ENCODE assay signal across 20 cellular contexts in the genomic region with DNA sequence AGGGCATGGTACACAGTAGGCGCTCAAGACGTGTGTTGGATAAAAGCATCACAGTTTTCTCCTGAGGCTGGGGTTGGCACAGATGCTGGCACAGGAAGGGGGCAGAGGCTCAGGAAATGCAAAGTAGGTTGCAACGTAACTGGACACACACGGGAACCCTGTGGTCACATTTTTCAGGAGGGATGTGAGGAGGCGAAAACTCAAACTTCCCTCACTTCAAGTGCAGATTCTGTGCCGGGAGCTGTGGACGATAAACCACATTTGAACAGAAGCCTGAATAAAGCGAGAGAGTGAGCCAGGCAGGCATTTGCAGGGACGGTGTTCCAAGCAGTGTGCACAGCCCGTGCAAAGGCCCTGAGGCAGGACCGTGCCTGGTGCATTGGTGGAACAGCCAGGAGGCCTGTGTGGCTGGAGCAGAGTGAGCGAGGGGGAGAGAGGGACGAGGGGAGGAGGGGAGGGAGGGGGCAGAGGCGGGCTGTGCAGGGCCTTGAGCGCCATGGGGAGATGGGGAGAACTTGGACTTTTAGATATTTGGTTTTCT. TPM values are rescaled to one million over a fixed set of nuclear protein-coding genes. Genes with fewer than 3 reads are reported as not detected.
DNase-seq lines count a peak whose midpoint lies in the region; ATAC-seq, FAIRE-seq and TF ChIP-seq lines count a peak whose summit lies in the region.
"Had no signal": no experiment of that assay in that cellular context is flagged by ENCODE, and none has a peak within 500 bp of the region (broad histone marks: within the 10 kb centered on the region; RNA-seq: fewer than 3 reads in every experiment).

No MANE protein-coding gene starts in this region.

- TF ChIP-seq POLR2A in K562 (conservative IDR thresholded peaks at IDR 0.05) (no peak), right lobe of liver (IDR thresholded peaks at IDR 0.05) (peak; percentile 35), stomach (IDR thresholded peaks at IDR 0.05) (no peak)

- TF ChIP-seq EP300 in K562 (IDR thresholded peaks at IDR 0.05; ENCODE audit: low read length) (no peak), stomach (IDR thresholded peaks at IDR 0.05) (no peak)

- H3K4me1 ChIP-seq in K562 (replicated peaks in 1 of 2; ENCODE audit: control insufficient read depth in 2 of 2, insufficient read depth in 2 of 2, low read length in 2 of 2) (peaks cover 0 to 26% of the 10 kb centered on the region in 2 experiments; a peak in 2 of 5 replicates), right lobe of liver (peaks cover 0 to 86% (median 25%) of the 10 kb centered on the region in 4 donors), stomach (peaks cover 70 to 96% (median 86%) of the 10 kb centered on the region in 4 donors), A673 (ENCODE audit: insufficient read depth, low read length, poor library complexity, severe bottlenecking) (peaks cover 22% of the 10 kb centered on the region)

- H3K4me3 ChIP-seq in K562 (no peak overlapping the region), right lobe of liver (no peak overlapping the region), stomach (no peak overlapping the region), A673 (ENCODE audit: low read depth, low read length, poor library complexity, severe bottlenecking) (no peak overlapping the region)
- H3K4me3 ChIP-seq: ovary, smooth muscle cell had no signal

- POLR2A ChIA-PET in K562 (lab: Yijun Ruan, JAX) (interaction anchor here (1.0 kb wide), 1 partner anchor 15 kb away, joined by 4 read pairs; no protein-coding TSS in a partner anchor), A673 (lab: Charles Lee; ENCODE audit: low non-redundant PET) (no interaction called here)

- peak overlapping the region in 5 of 7 donors; percentile 17 to 57 (median 26) for H3K27ac Mint-ChIP-seq in CD14-positive monocyte
- H3K27ac Mint-ChIP-seq: activated naive CD4-positive, alpha-beta T cell treated with anti-CD3 and anti-CD28 coated beads for 36 hours had no signal

- H3K4me1 Mint-ChIP-seq in CD14-positive monocyte = peaks cover 8% of the 10 kb centered on the region

- FAIRE-seq in K562 (lab: Jason Lieb, UNC) = no peak
- FAIRE-seq: astrocyte, islet of Langerhans, RCC 7860 had no signal

- CTCF ChIA-PET in K562 (lab: Yijun Ruan, JAX; ENCODE audit: low intra/inter-chr PET ratio) = no interaction called here
- CTCF ChIA-PET in A673 (lab: Charles Lee) = interaction anchor here (0.7 kb wide), 1 partner anchor 281 kb away, joined by 4 read pairs; no protein-coding TSS in a partner anchor

- no peaks in the 10 kb centered on the region for H3K9me1 ChIP-seq in K562 (ENCODE audit: control insufficient read depth, insufficient read depth, low read length)

- peaks cover 34% of the 10 kb centered on the region for H4K20me1 ChIP-seq in K562 (replicated peaks; ENCODE audit: control insufficient read depth, insufficient read depth, low read length)

- TF ChIP-seq CTCF in CD14-positive monocyte (IDR thresholded peaks at IDR 0.05) = no peak
- no peak for TF ChIP-seq CTCF in K562 (IDR thresholded peaks at IDR 0.05 in 2 of 3, conservative IDR thresholded peaks at IDR 0.05 in 1 of 3; ENCODE audit: insufficient read depth in 2 of 3, low read depth in 1 of 3, low read length in 3 of 3)
- TF ChIP-seq CTCF in right lobe of liver (IDR thresholded peaks at IDR 0.05) = no peak
- no peak for TF ChIP-seq CTCF in stomach (IDR thresholded peaks at IDR 0.05)
- TF ChIP-seq CTCF in A673 (conservative IDR thresholded peaks at IDR 0.05; ENCODE audit: low read depth, low read length) = no peak

- no peak overlapping the region for H3K4me3 Mint-ChIP-seq in CD14-positive monocyte
- H3K4me3 Mint-ChIP-seq: activated naive CD4-positive, alpha-beta T cell treated with anti-CD3 and anti-CD28 coated beads for 36 hours had no signal

- H3K27ac ChIP-seq in K562 (ENCODE audit: extremely low read depth, low read depth, low read length) (no peak overlapping the region), right lobe of liver (peak overlapping the region in 2 of 3 donors; percentile 99 to 100), stomach (peak overlapping the region; percentile 16 to 100 (median 98)), A673 (ENCODE audit: low read depth, low read length, poor library complexity, severe bottlenecking) (no peak overlapping the region)

- in situ Hi-C loops in K562 (cut with MboI) = no loop called here

- H3K27me3 Mint-ChIP-seq in CD14-positive monocyte (ENCODE audit: low read depth in 3 of 3) = no peaks in the 10 kb centered on the region

- no peak for TF ChIP-seq RAD21 in K562 (CRISPR knock-in tag; conservative IDR thresholded peaks at IDR 0.05 in 1 of 2, IDR thresholded peaks at IDR 0.05 in 1 of 2)

- no peak overlapping the region for H2AFZ ChIP-seq in K562 (ENCODE audit: low read depth, low read length)

- ATAC-seq in K562 (no peak), right lobe of liver (no peak), HG03469 (IDR thresholded peaks at IDR 0.05; ENCODE audit: unreplicated experiment) (no peak)
- ATAC-seq: esophagus mucosa, HCT116 had no signal

- BruUV-seq in K562 (replicated peaks; lab: Mats Ljungman, UMichigan) (no TSS peak), A673 (replicated peaks; lab: Mats Ljungman, UMichigan) (no TSS peak)

- peaks cover 83% of the 10 kb centered on the region for H3K79me2 ChIP-seq in K562 (ENCODE audit: control insufficient read depth, insufficient read depth, low read length)

- DNase-seq in CD14-positive monocyte (ENCODE audit: low spot score) (no peak), K562 (ENCODE audit: extremely low read depth in 1 of 4, low spot score in 3 of 4) (no peak), right lobe of liver (no peak), stomach (no peak), A172 (ENCODE audit: low spot score) (no peak), A673 (ENCODE audit: low spot score) (no peak)
- DNase-seq in activated T-cell treated with anti-CD3 and anti-CD28 coated beads, Interleukin-2, amount 50 U/mL, for 48 hours = no peak
- DNase-seq: activated naive CD4-positive, alpha-beta T cell treated with anti-CD3 and anti-CD28 coated beads for 36 hours; activated T-cell treated with anti-CD3 and anti-CD28 coated beads for 4 hours; Karpas-422; NCI-H1105 treated with DMSO at 0.1 percent for 48 hours; NCI-H2171 had no signal

- WGBS in K562 (ENCODE audit: insufficient coverage, low coverage, missing lambda C conversion rate) = 88% methylated on average over 11 of the region's 15 CpGs
- WGBS in right lobe of liver (ENCODE audit: insufficient coverage, low coverage, low lambda C conversion rate, missing lambda C conversion rate) = 50% methylated on average over 15 of the region's 15 CpGs
- WGBS in stomach, 5 donors = 72 to 77% (median 75%) methylated on average over 15 of the region's 15 CpGs

- peaks cover 70% of the 10 kb centered on the region; the same call in 2 of the 3 replicates for H3K36me3 ChIP-seq in K562 (ENCODE audit: control insufficient read depth, insufficient read depth, low read length)
- peaks cover 0 to 3% (median 0%) of the 10 kb centered on the region in 4 donors for H3K36me3 ChIP-seq in right lobe of liver
- H3K36me3 ChIP-seq in stomach = peaks cover 0 to 17% (median 14%) of the 10 kb centered on the region in 4 donors
- H3K36me3 ChIP-seq in A673 (ENCODE audit: insufficient read depth, low read length, poor library complexity, severe bottlenecking) = peaks cover 8% of the 10 kb centered on the region
- H3K36me3 ChIP-seq: ovary had no signal

- H3K27me3 ChIP-seq in K562 (ENCODE audit: control insufficient read depth in 2 of 2, insufficient read depth in 2 of 2, low read length in 2 of 2) = no peaks in the 10 kb centered on the region
- H3K27me3 ChIP-seq in right lobe of liver = no peaks in the 10 kb centered on the region
- H3K27me3 ChIP-seq in stomach = no peaks in the 10 kb centered on the region
- H3K27me3 ChIP-seq in A673 (replicated peaks; ENCODE audit: insufficient read depth, low read depth, low read length, poor library complexity) = no peaks in the 10 kb centered on the region
- H3K27me3 ChIP-seq: ovary had no signal

- H3K9ac ChIP-seq in K562 (ENCODE audit: insufficient read depth in 1 of 2, low read depth in 2 of 2, low read length in 2 of 2) = no peak overlapping the region

- H3K9me3 ChIP-seq in K562 (replicated peaks; ENCODE audit: control insufficient read depth, insufficient read depth, low read depth, low read length) (no peaks in the 10 kb centered on the region), right lobe of liver (no peaks in the 10 kb centered on the region), stomach (no peaks in the 10 kb centered on the region), A673 (ENCODE audit: low read depth, low read length, poor library complexity, severe bottlenecking) (no peaks in the 10 kb centered on the region)
- H3K9me3 ChIP-seq: ovary had no signal

- H3K36me3 Mint-ChIP-seq in CD14-positive monocyte = peaks cover 26 to 51% of the 10 kb centered on the region in 2 donors

- no peak overlapping the region for H3K4me2 ChIP-seq in K562 (ENCODE audit: insufficient read depth, low read length)
- H3K4me2 ChIP-seq: smooth muscle cell had no signal

- peaks cover 0 to 8% (median 5%) of the 10 kb centered on the region in 7 donors for H3K9me3 Mint-ChIP-seq in CD14-positive monocyte
- H3K9me3 Mint-ChIP-seq: activated naive CD4-positive, alpha-beta T cell treated with anti-CD3 and anti-CD28 coated beads for 36 hours had no signal

- intact Hi-C loops in CD14-positive monocyte (cut with micrococcal nuclease) = no loop called here
- intact Hi-C loops in K562 (cut with micrococcal nuclease) = no loop called here
- intact Hi-C loops in right lobe of liver (cut with DNase I) = no loop called here
- intact Hi-C loops in stomach (cut with DNase I; ENCODE audit: low total_unique reads) = no loop called here
- intact Hi-C loops in A673 (cut with micrococcal nuclease; ENCODE audit: unreplicated experiment) = no loop called here

RNA-seq across cellular contexts. Expression of gene NFIC, which starts 40.3 kb away (rescaled TPM):
- 10 to 100 TPM in 1 of 2 donors, 1 to 10 TPM in 1; 7.0 to 11.5 TPM for polyA plus RNA-seq in CD14-positive monocyte
- 66.4 and 156 TPM in 2 replicates for total RNA-seq in K562 (2011; cell fraction: chromatin; rRNA removed; ENCODE audit: low replicate concordance)
- 56.2 and 56.5 TPM in 2 replicates for total RNA-seq in K562 (2011; cell fraction: nucleolus; rRNA removed)
- 46.9 and 54.0 TPM in 2 replicates for total RNA-seq in K562 (2011; cell fraction: nucleoplasm; rRNA removed)
- 14.1 and 15.7 TPM in 2 replicates for total RNA-seq in K562 (2014; rRNA removed)
- 3.0 and 3.7 TPM in 2 replicates for total RNA-seq in K562 (2014; rRNA removed; fragmentation: Illumina TruSeq; extraction: Trizol)
- 6.9 and 8.4 TPM in 2 replicates for total RNA-seq in K562 (2015; rRNA removed; fragmentation: Illumina TruSeq; extraction: Trizol)
- 57.3 and 62.1 TPM in 2 replicates for total RNA-seq in K562 (2021)
- 2.0 and 2.9 TPM in 2 replicates for polyA plus RNA-seq in K562 (2011; rRNA removed)
- polyA plus RNA-seq in K562 (2011; cell fraction: cytosol; rRNA removed) = 1.8 and 2.6 TPM in 2 replicates
- polyA plus RNA-seq in K562 (2011; cell fraction: nucleus; rRNA removed) = 13.2 and 19.2 TPM in 2 replicates
- 20.3 and 20.4 TPM in 2 replicates for polyA plus RNA-seq in K562 (2012)
- polyA plus RNA-seq in K562 (2014; fragmentation: Illumina TruSeq; extraction: Trizol) = 17.2 and 26.2 TPM in 2 replicates
- polyA plus RNA-seq in K562 (2014; fragmentation: Nextera tagmentation; extraction: Ambion mirVana) = under 1 TPM; 0.71 to 0.99 TPM
- 14.1 and 15.9 TPM in 2 replicates for polyA plus RNA-seq in K562 (2014; rRNA removed)
- polyA minus RNA-seq in K562 (2011; rRNA and poly(A)+ RNA removed) = 4.0 and 4.7 TPM in 2 replicates
- polyA minus RNA-seq in K562 (2011; cell fraction: cytosol; rRNA and poly(A)+ RNA removed) = 14.5 and 19.9 TPM in 2 replicates
- 16.6 and 19.5 TPM in 2 replicates for polyA minus RNA-seq in K562 (2011; cell fraction: nucleus; rRNA and poly(A)+ RNA removed)
- 100 to 1,000 TPM in 4 of 6 experiments, 10 to 100 TPM in 2; 94.6 to 168 (median 120) TPM for total RNA-seq in right lobe of liver
- total RNA-seq in stomach = 100 to 1,000 TPM in 2 of 5 donors, 10 to 100 TPM in 3; 32.3 to 251 (median 94.2) TPM
- 10 to 100 TPM; 16.7 to 61.5 (median 34.2) TPM for polyA plus RNA-seq in stomach
- 26.2 and 32.5 TPM in 2 replicates for total RNA-seq in A172 (2014; rRNA removed; shearing (Covaris generic))
- 112 and 122 TPM in 2 replicates for total RNA-seq in A673 (2021)

Comparison
In these comparisons a context has a peak if more than half of its experiments do, and no peak if none do; other contexts are left out.
1. H3K27ac ChIP-seq: peak in right lobe of liver (2 of 3) and stomach (5 of 5); none in K562 (single experiment) and A673 (single experiment).